In the genomic region with DNA sequence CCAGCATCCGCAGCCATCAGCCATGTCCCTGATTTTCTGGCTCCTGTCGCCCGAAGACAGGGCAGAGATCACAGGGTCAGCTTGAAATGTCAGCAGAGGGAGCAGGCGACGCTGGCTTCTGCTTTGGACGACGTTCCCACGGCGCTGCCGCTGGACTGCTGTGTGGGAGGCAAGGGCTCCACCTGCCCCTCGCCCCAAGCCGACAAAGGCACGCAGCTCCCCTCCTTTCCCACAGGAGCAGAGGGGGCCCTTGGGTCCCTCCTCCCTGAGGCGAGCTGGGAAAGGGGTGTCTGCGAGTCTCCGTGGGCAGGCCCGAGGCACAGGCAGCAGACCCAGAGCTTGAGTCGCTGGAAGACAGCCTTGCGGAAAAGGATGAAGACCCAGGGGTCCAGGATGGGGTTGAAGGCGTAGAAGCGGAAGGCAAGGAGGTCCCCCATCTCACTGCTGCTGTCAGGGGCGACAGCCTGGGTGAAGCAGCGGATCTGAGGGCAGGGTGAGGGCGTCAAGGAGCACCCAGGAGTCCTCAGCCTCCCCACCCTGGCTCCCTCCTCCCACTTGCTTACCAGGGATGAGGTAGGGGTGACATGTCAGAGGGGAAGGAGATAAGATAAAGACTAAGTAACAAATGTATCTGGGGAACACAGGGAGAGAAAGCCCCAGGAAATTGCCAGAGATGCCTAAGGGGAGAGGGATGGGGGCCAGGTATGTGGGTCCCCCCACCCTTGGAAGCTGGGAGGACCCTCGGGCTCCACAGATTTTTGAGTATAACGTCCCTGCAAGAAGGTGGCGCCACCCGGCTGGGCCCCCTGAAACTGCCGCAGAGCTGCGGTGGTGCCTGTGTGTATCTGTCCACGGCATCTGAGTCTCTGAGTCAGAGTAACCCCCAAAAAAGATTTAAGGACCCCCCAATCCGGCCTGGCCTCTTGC, we compare ENCODE assay signal across 1 cellular context.
TF ChIP-seq lines count a peak whose summit lies in the region.

No MANE protein-coding gene starts in this region.

TF ChIP-seq in GM12878, 131 proteins besides CTCF, POLR2A, EP300 and RAD21:
- TF ChIP-seq GATAD2B (conservative IDR thresholded peaks at IDR 0.05; ENCODE audit: low read depth) (0 out of 2 replicates have a peak, but pooled peaks have one; percentile 18), IKZF2 (IDR thresholded peaks at IDR 0.05) (0 out of 4 replicates have a peak, but pooled peaks of 1 of the 2 experiments have one; percentile 10), SP1 (IDR thresholded peaks at IDR 0.05; ENCODE audit: low read depth, low read length) (no peak), MLLT1 (IDR thresholded peaks at IDR 0.05) (peak; percentile 97)
